In genomic region chr5:138900281-138900965, GRCh38 we compare ENCODE assay signal across 11 cellular contexts. TPM values are rescaled to one million over a fixed set of nuclear protein-coding genes. Genes with fewer than 3 reads are reported as not detected.
A peak's percentile ranks its signal among the peaks of the same experiment; 100 is the strongest.
DNase-seq lines count a peak whose midpoint lies in the region; FAIRE-seq and TF ChIP-seq lines count a peak whose summit lies in the region.
"Had no signal": no experiment of that assay in that cellular context is flagged by ENCODE, and none has a peak within 500 bp of the region (broad histone marks: within the 10 kb centered on the region; RNA-seq: fewer than 3 reads in every experiment).

No MANE protein-coding gene starts in this region.

- no peaks in the 10 kb centered on the region for H3K4me1 ChIP-seq in CD8-positive, alpha-beta memory T cell (ENCODE audit: insufficient read depth, low read length)

- peaks cover 5% of the 10 kb centered on the region for H3K36me3 Mint-ChIP-seq in activated naive CD8-positive, alpha-beta T cell treated with anti-CD3 and anti-CD28 coated beads for 36 hours
- peaks cover 3 to 10% (median 8%) of the 10 kb centered on the region in 3 donors for H3K36me3 Mint-ChIP-seq in CD8-positive, alpha-beta memory T cell

- H3K4me1 Mint-ChIP-seq in activated naive CD8-positive, alpha-beta T cell treated with anti-CD3 and anti-CD28 coated beads for 36 hours: peaks cover 13% of the 10 kb centered on the region
- peaks cover 5 to 10% (median 7%) of the 10 kb centered on the region in 3 donors for H3K4me1 Mint-ChIP-seq in CD8-positive, alpha-beta memory T cell

- H3K27me3 Mint-ChIP-seq in activated naive CD8-positive, alpha-beta T cell treated with anti-CD3 and anti-CD28 coated beads for 36 hours: peaks cover 27% of the 10 kb centered on the region
- H3K27me3 Mint-ChIP-seq in CD8-positive, alpha-beta memory T cell: no peaks in the 10 kb centered on the region

- H3K27ac ChIP-seq in CD8-positive, alpha-beta memory T cell (ENCODE audit: low read depth, low read length): no peak overlapping the region

- no peak for TF ChIP-seq POLR2A in GM12891 (IDR thresholded peaks at IDR 0.05; ENCODE audit: low read depth, low read length)

- H3K27me3 ChIP-seq in CD8-positive, alpha-beta memory T cell (ENCODE audit: insufficient read depth, low read length, poor library complexity, severe bottlenecking): no peaks in the 10 kb centered on the region

- DNase-seq in A172 (ENCODE audit: low spot score) (peak; percentile 77), GM12891 (ENCODE audit: insufficient read length, low spot score) (peak; percentile 25), iris pigment epithelial cell (ENCODE audit: low read depth) (peak; percentile 86), cortex of kidney (lab: John Stamatoyannopoulos, UW) (no peak), NCI-H128 (lab: John Stamatoyannopoulos, UW; ENCODE audit: unreplicated experiment) (no peak), GDM1 (lab: John Stamatoyannopoulos, UW) (no peak)
- peak; percentile 1 for DNase-seq in activated naive CD8-positive, alpha-beta T cell treated with anti-CD3 and anti-CD28 coated beads for 36 hours
- no peak for DNase-seq in CD8-positive, alpha-beta memory T cell
- DNase-seq: activated effector memory CD4-positive, alpha-beta T cell treated with Interleukin-2 at 50 U/mL for 16 hours; COR-L47 had no signal

- H3K27ac Mint-ChIP-seq in activated naive CD8-positive, alpha-beta T cell treated with anti-CD3 and anti-CD28 coated beads for 36 hours: no peak overlapping the region
- H3K27ac Mint-ChIP-seq in CD8-positive, alpha-beta memory T cell: peak overlapping the region in 1 of 8 donors; percentile 8

- no peaks in the 10 kb centered on the region for H3K36me3 ChIP-seq in CD8-positive, alpha-beta memory T cell (ENCODE audit: insufficient read depth, low read length)

- FAIRE-seq in GM12891 (lab: Jason Lieb, UNC): no peak
- FAIRE-seq: frontal cortex had no signal

- peaks cover 6% of the 10 kb centered on the region for H3K9me3 Mint-ChIP-seq in activated naive CD8-positive, alpha-beta T cell treated with anti-CD3 and anti-CD28 coated beads for 36 hours
- no peaks in the 10 kb centered on the region for H3K9me3 Mint-ChIP-seq in CD8-positive, alpha-beta memory T cell

- CTCF ChIA-PET in CD8-positive, alpha-beta memory T cell (lab: Charles Lee): no interaction called here

- no peak overlapping the region for H3K4me3 ChIP-seq in CD8-positive, alpha-beta memory T cell (ENCODE audit: low read length)

- no peaks in the 10 kb centered on the region for H3K9me3 ChIP-seq in CD8-positive, alpha-beta memory T cell (ENCODE audit: low read length)

- POLR2A ChIA-PET in CD8-positive, alpha-beta memory T cell (lab: Charles Lee): no interaction called here

- no peak overlapping the region for H3K4me3 Mint-ChIP-seq in activated naive CD8-positive, alpha-beta T cell treated with anti-CD3 and anti-CD28 coated beads for 36 hours
- H3K4me3 Mint-ChIP-seq in CD8-positive, alpha-beta memory T cell: no peak overlapping the region

TF ChIP-seq in GM12891, 5 proteins besides CTCF, POLR2A, EP300 and RAD21:
- TF ChIP-seq POU2F2 (IDR thresholded peaks at IDR 0.05; ENCODE audit: low read depth, low read length) (no peak), POLR2AphosphoS5 (IDR thresholded peaks at IDR 0.05; ENCODE audit: low read depth, low read length) (no peak), TAF1 (IDR thresholded peaks at IDR 0.05; ENCODE audit: low read depth, low read length) (no peak), PAX5 (IDR thresholded peaks at IDR 0.05; ENCODE audit: insufficient read depth, low read length, severe bottlenecking) (no peak), SPI1 (IDR thresholded peaks at IDR 0.05; ENCODE audit: low read depth, low read length) (no peak)

RNA-seq across cellular contexts. Expression of gene LRRTM2, which starts 25.3 kb away (rescaled TPM):
- total RNA-seq in A172 (2014; rRNA removed; shearing (Covaris generic)): not detected in 2 replicates
- 0.03 TPM for polyA plus RNA-seq in GM12891 (2012; ENCODE audit: low read depth, missing spikeins)
- total RNA-seq in activated naive CD8-positive, alpha-beta T cell treated with anti-CD3 and anti-CD28 coated beads for 36 hours: not detected
- total RNA-seq in CD8-positive, alpha-beta memory T cell: not detected
- not detected for polyA plus RNA-seq in CD8-positive, alpha-beta memory T cell

Comparison
In these comparisons a context has a peak if more than half of its experiments do, and no peak if none do; other contexts are left out.
1. DNase-seq: peak in A172 (single experiment), GM12891 (single experiment), activated naive CD8-positive, alpha-beta T cell treated with anti-CD3 and anti-CD28 coated beads for 36 hours (single experiment) and iris pigment epithelial cell (single experiment); none in cortex of kidney (single experiment), CD8-positive, alpha-beta memory T cell (0 of 5), NCI-H128 (single experiment) and GDM1 (single experiment).